Comparison of ENCODE assay signal across 1 cellular context in genomic region chr2:237702439-237703397, GRCh38.
TF ChIP-seq lines count a peak whose summit lies in the region.

No MANE protein-coding gene starts in this region.

TF ChIP-seq in GM23338, 12 proteins besides CTCF, POLR2A, EP300 and RAD21 (continued from another document):
- no peak for TF ChIP-seq REST (IDR thresholded peaks at IDR 0.05; ENCODE audit: unreplicated experiment)
